1 cellular context compared by ENCODE assay signal in the genomic region with DNA sequence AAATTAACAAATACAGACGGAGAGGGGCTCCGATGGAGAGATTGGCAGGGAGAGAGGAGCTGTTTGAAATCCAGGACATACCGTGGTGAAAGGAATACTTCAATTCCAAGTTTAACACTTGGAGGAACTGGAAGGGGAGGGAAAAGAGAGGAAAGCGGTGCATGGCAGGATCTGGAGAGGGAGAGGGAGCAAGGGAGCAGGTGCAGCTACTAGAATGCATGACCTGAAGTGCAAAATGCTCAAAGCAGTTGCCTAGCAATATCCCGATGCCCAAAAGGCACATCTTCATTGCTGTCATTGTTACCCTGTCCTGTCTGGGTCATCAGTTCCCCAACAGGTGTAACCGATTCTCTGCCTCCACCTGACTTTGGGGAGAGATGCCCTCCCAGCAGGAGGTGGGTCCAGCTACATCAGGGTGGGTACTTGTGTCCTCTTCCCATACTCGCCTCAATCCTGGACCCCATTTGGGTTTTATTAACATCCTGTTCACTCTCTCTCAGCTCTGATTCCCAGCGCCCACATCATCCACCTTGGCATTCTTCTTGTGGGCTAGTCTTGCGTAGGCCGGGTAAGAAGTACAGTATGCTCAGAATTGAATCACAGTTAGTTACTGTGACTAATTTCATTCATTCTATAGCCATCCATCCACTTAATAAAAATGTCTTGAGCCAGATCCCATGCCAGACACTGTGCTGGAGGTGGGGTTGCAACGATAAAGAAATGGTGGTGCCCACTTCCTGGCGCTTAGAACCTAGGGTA.
TF ChIP-seq lines count a peak whose summit lies in the region.

No MANE protein-coding gene starts in this region.

TF ChIP-seq in GM23338, 12 proteins besides CTCF, POLR2A, EP300 and RAD21 (continued from another document):
- TF ChIP-seq ETS1 (IDR thresholded peaks at IDR 0.05) (no peak), CREB1 (CRISPR knock-in tag; IDR thresholded peaks at IDR 0.05; ENCODE audit: low read depth) (no peak), EZH2 (IDR thresholded peaks at IDR 0.05; ENCODE audit: low read depth, unreplicated experiment) (no peak), REST (IDR thresholded peaks at IDR 0.05; ENCODE audit: unreplicated experiment) (no peak), ZNF114 (CRISPR knock-in tag; IDR thresholded peaks at IDR 0.05) (no peak)
